Comparison of ENCODE assay signal across 26 cellular contexts in genomic region chr13:31048521-31048920, GRCh38.
A peak's percentile ranks its signal among the peaks of the same experiment; 100 is the strongest.
DNase-seq lines count a peak whose midpoint lies in the region; ATAC-seq, FAIRE-seq and TF ChIP-seq lines count a peak whose summit lies in the region.
"Had no signal": no experiment of that assay in that cellular context is flagged by ENCODE, and none has a peak within 500 bp of the region (broad histone marks: within the 10 kb centered on the region; RNA-seq: fewer than 3 reads in every experiment).

No MANE protein-coding gene starts in this region.

- TF ChIP-seq EP300 in HepG2 (IDR thresholded peaks at IDR 0.05; ENCODE audit: low read depth in 2 of 2, low read length in 2 of 2) (no peak), HepG2 (CRISPR knock-in tag; IDR thresholded peaks at IDR 0.05; ENCODE audit: borderline replicate concordance) (no peak)

- H3K9me3 ChIP-seq in mesenchymal stem cell (ENCODE audit: control insufficient read depth, low read length) (no peaks in the 10 kb centered on the region), HepG2 (ENCODE audit: low read length) (no peaks in the 10 kb centered on the region)
- H3K9me3 ChIP-seq: breast epithelium, gastrocnemius medialis, left ventricle myocardium inferior, neutrophil, spleen, tibial artery had no signal

- H2BK5ac ChIP-seq in mesenchymal stem cell (ENCODE audit: low read depth, low read length, poor library complexity, severe bottlenecking): no peak overlapping the region

- H2AFZ ChIP-seq in mesenchymal stem cell (ENCODE audit: low read depth, low read length): no peak overlapping the region
- H2AFZ ChIP-seq in HepG2 (ENCODE audit: low read length): no peak overlapping the region

- H4K8ac ChIP-seq in mesenchymal stem cell (ENCODE audit: low read length): no peak overlapping the region

- no peak for TF ChIP-seq RAD21 in HepG2 (CRISPR knock-in tag; IDR thresholded peaks at IDR 0.05)

- TF ChIP-seq CTCF in epithelial cell of esophagus (IDR thresholded peaks at IDR 0.05; ENCODE audit: insufficient read depth, low read depth, low read length, missing control alignments): no peak
- TF ChIP-seq CTCF in HepG2 (CRISPR knock-in tag; IDR thresholded peaks at IDR 0.05): no peak

- H3K27me3 ChIP-seq in mesenchymal stem cell (ENCODE audit: control insufficient read depth in 1 of 2, insufficient read depth in 1 of 2, low read length in 2 of 2): no peaks in the 10 kb centered on the region
- H3K27me3 ChIP-seq in HepG2 (ENCODE audit: control insufficient read depth in 1 of 2, insufficient read depth in 2 of 2, low read length in 2 of 2): peaks cover 0 to 8% of the 10 kb centered on the region in 2 experiments; a peak in 2 of 5 replicates
- H3K27me3 ChIP-seq: breast epithelium had no signal

- peak overlapping the region; percentile 22 for H4K91ac ChIP-seq in mesenchymal stem cell (ENCODE audit: low read length)

- no peak overlapping the region for H2BK120ac ChIP-seq in mesenchymal stem cell (ENCODE audit: low read depth, low read length)

- POLR2A ChIA-PET in HepG2 (lab: Yijun Ruan, JAX): no interaction called here

- H3K36me3 ChIP-seq in mesenchymal stem cell (ENCODE audit: control insufficient read depth in 1 of 2, insufficient read depth in 2 of 2, low read depth in 1 of 2, low read length in 2 of 2) (no peaks in the 10 kb centered on the region), HepG2 (replicated peaks in 1 of 2; ENCODE audit: control insufficient read depth in 1 of 2, insufficient read depth in 2 of 2, low read length in 2 of 2) (no peaks in the 10 kb centered on the region)
- H3K36me3 ChIP-seq: breast epithelium, gastrocnemius medialis, left ventricle myocardium inferior, neutrophil, spleen, tibial artery had no signal

- no peaks in the 10 kb centered on the region for H3K79me1 ChIP-seq in mesenchymal stem cell (replicated peaks; ENCODE audit: low read length, poor library complexity, severe bottlenecking)

- no peak overlapping the region for H3K27ac ChIP-seq in mesenchymal stem cell (ENCODE audit: low read length, poor library complexity, severe bottlenecking)
- no peak overlapping the region for H3K27ac ChIP-seq in HepG2 (ENCODE audit: extremely low read length, insufficient read depth, low read length)
- H3K27ac ChIP-seq: breast epithelium, epithelial cell of prostate, gastrocnemius medialis, left ventricle myocardium inferior, neutrophil, spleen, tibial artery, VCaP had no signal

- WGBS in mesenchymal stem cell: 84% methylated on average over 3 of the region's 3 CpGs
- 27% methylated on average over 3 of the region's 3 CpGs for WGBS in HepG2 (ENCODE audit: low lambda C conversion rate)

- ATAC-seq in HG02642 (IDR thresholded peaks at IDR 0.05; ENCODE audit: poor library complexity, unreplicated experiment) (no peak), HepG2 (no peak), Right ventricle myocardium superior (ENCODE audit: poor library complexity) (no peak), GM21576 (IDR thresholded peaks at IDR 0.05; ENCODE audit: unreplicated experiment) (no peak)
- ATAC-seq: gastrocnemius medialis had no signal

- no peak overlapping the region for H2BK15ac ChIP-seq in mesenchymal stem cell (ENCODE audit: low read depth, poor library complexity, severe bottlenecking)

- intact Hi-C loops in HepG2 (cut with micrococcal nuclease; ENCODE audit: unreplicated experiment): loop anchor here (10.0 kb wide), 1 partner anchor 374 kb away; no protein-coding TSS in a partner anchor
- intact Hi-C loops in Right ventricle myocardium superior (cut with DNase I): loop anchor here (10.0 kb wide), 1 partner anchor 184 kb away; no protein-coding TSS in a partner anchor

- H3K4me1 ChIP-seq in mesenchymal stem cell (ENCODE audit: control insufficient read depth, insufficient read depth, low read depth, low read length) (peaks cover 18% of the 10 kb centered on the region), HepG2 (ENCODE audit: insufficient read depth, low read length) (peaks cover 33% of the 10 kb centered on the region)

- CTCF ChIA-PET in HepG2 (lab: Yijun Ruan, JAX; ENCODE audit: low intra/inter-chr PET ratio, low total read pairs): no interaction called here

- H3K14ac ChIP-seq in mesenchymal stem cell (ENCODE audit: low read length in 2 of 2): no peak overlapping the region

- peak overlapping the region; percentile 30 to 65 for H2BK12ac ChIP-seq in mesenchymal stem cell (ENCODE audit: low read length in 2 of 2)

- H3K4me2 ChIP-seq in mesenchymal stem cell (ENCODE audit: low read length, poor library complexity, severe bottlenecking) (no peak overlapping the region), HepG2 (ENCODE audit: low read depth, low read length) (no peak overlapping the region)

- no peak overlapping the region for H3K23ac ChIP-seq in mesenchymal stem cell (ENCODE audit: low read length in 2 of 2)

- in situ Hi-C loops in HepG2 (cut with HindIII; ENCODE audit: extremely low pct_ligation_motif_present, low pct_unique_long_range_greater_than_20kb): loop anchor here (10.0 kb wide), 3 partner anchors 194 to 434 kb away; partner anchors contain the start of gene USPL1

- BruUV-seq in HepG2 (replicated peaks; lab: Mats Ljungman, UMichigan): no TSS peak

- peak overlapping the region; percentile 10 to 31 for H3K18ac ChIP-seq in mesenchymal stem cell (ENCODE audit: low read depth in 1 of 2, low read length in 2 of 2)

- H3K9ac ChIP-seq in mesenchymal stem cell (ENCODE audit: low read length) (no peak overlapping the region), HepG2 (ENCODE audit: insufficient read depth, low read depth, low read length) (no peak overlapping the region)

- no peaks in the 10 kb centered on the region for H3K79me2 ChIP-seq in HepG2 (ENCODE audit: insufficient read depth, low read length)

- H3K4ac ChIP-seq in mesenchymal stem cell (ENCODE audit: low read depth in 1 of 2, low read length in 2 of 2): no peak overlapping the region

- no peak for TF ChIP-seq POLR2A in HepG2 (IDR thresholded peaks at IDR 0.05; ENCODE audit: insufficient read depth in 1 of 2, low read depth in 2 of 2, low read length in 2 of 2)

- no peak overlapping the region for H3K4me3 ChIP-seq in epithelial cell of esophagus (ENCODE audit: low read length)
- H3K4me3 ChIP-seq in mesenchymal stem cell (ENCODE audit: insufficient read depth in 1 of 2, low read depth in 1 of 2, low read length in 2 of 2): no peak overlapping the region
- no peak overlapping the region for H3K4me3 ChIP-seq in HepG2 (replicated peaks in 1 of 3; ENCODE audit: insufficient read depth in 1 of 3, low read depth in 2 of 3, low read length in 3 of 3)
- H3K4me3 ChIP-seq: breast epithelium, gastrocnemius medialis, left ventricle myocardium inferior, spleen, tibial artery had no signal

- no peaks in the 10 kb centered on the region for H4K20me1 ChIP-seq in HepG2 (ENCODE audit: insufficient read depth, low read length)

- DNase-seq in EL: peak; percentile 49
- peak; percentile 11 for DNase-seq in NCI-H69 (lab: John Stamatoyannopoulos, UW)
- DNase-seq in epithelial cell of esophagus (ENCODE audit: low read depth): peak; percentile 18
- no peak for DNase-seq in mesenchymal stem cell
- DNase-seq in HepG2 (ENCODE audit: low spot score): no peak
- no peak for DNase-seq in Right ventricle myocardium superior
- DNase-seq: activated CD4-positive, alpha-beta T cell treated with anti-CD3 and anti-CD28 coated beads, Interleukin-2, amount 50 U/mL, for 1 hour; activated gamma-delta T cell; CD4-positive, alpha-beta T cell; cortex of kidney; gastrocnemius medialis; left ventricle myocardium inferior; NCI-H1105 treated with DMSO at 0.1 percent for 48 hours; NCI-H526; SHP77 treated with DMSO at 0.1 percent for 48 hours; spleen; stimulated activated CD4-positive, alpha-beta T cell treated with anti-CD3 and anti-CD28 coated beads, Interleukin-4, amount 100 ng/mL, for 24 hours had no signal

- peak overlapping the region; percentile 51 for H2AK5ac ChIP-seq in mesenchymal stem cell (ENCODE audit: low read length, severe bottlenecking)

- no peak for FAIRE-seq in HepG2 (lab: Jason Lieb, UNC)
- FAIRE-seq: GM12891, H54 had no signal

TF ChIP-seq in HepG2, 621 proteins besides CTCF, POLR2A, EP300 and RAD21:
- TF ChIP-seq AGO1 (IDR thresholded peaks at IDR 0.05; ENCODE audit: low read depth, low read length, poor library complexity, severe bottlenecking) (no peak), CENPT (CRISPR knock-in tag; IDR thresholded peaks at IDR 0.05; ENCODE audit: low read depth) (no peak)

Comparison
In these comparisons a context has a peak if more than half of its experiments do, and no peak if none do; other contexts are left out.
1. DNase-seq: peak in EL (single experiment), NCI-H69 (single experiment) and epithelial cell of esophagus (single experiment); none in mesenchymal stem cell (single experiment), HepG2 (single experiment) and Right ventricle myocardium superior (single experiment).